14 cellular contexts compared by ENCODE assay signal in genomic region chr21:45391743-45392079, GRCh38. TPM values are rescaled to one million over a fixed set of nuclear protein-coding genes. Genes with fewer than 3 reads are reported as not detected.
A peak's percentile ranks its signal among the peaks of the same experiment; 100 is the strongest.
DNase-seq lines count a peak whose midpoint lies in the region; ATAC-seq and TF ChIP-seq lines count a peak whose summit lies in the region.
"Had no signal": no experiment of that assay in that cellular context is flagged by ENCODE, and none has a peak within 500 bp of the region (broad histone marks: within the 10 kb centered on the region; RNA-seq: fewer than 3 reads in every experiment).

No MANE protein-coding gene starts in this region.

- H3K4me1 Mint-ChIP-seq in CD14-positive monocyte (no peaks in the 10 kb centered on the region), chondrocyte (ENCODE audit: low read depth) (peaks cover 10% of the 10 kb centered on the region)

- H3K4me3 Mint-ChIP-seq in CD14-positive monocyte (no peak overlapping the region), chondrocyte (ENCODE audit: unreplicated experiment) (no peak overlapping the region)
- H3K4me3 Mint-ChIP-seq: CD8-positive, alpha-beta T cell had no signal

- H3K36me3 Mint-ChIP-seq in CD14-positive monocyte, result no peaks in the 10 kb centered on the region
- H3K36me3 Mint-ChIP-seq in chondrocyte (ENCODE audit: low read depth), result no peaks in the 10 kb centered on the region
- H3K36me3 Mint-ChIP-seq: CD8-positive, alpha-beta T cell had no signal

- intact Hi-C loops in CD14-positive monocyte (cut with micrococcal nuclease) (no loop called here), posterior vena cava (cut with DNase I) (no loop called here)

- peak; percentile 37 for DNase-seq in activated effector memory CD4-positive, alpha-beta T cell treated with anti-CD3 and anti-CD28 coated beads, Interleukin-2, amount 50 U/mL, for 16 hours
- DNase-seq in activated effector memory CD4-positive, alpha-beta T cell treated with Interleukin-2 at 50 U/mL for 16 hours, result no peak
- peak; percentile 34 for DNase-seq in CD14-positive monocyte (ENCODE audit: low spot score)
- DNase-seq in chondrocyte (ENCODE audit: low spot score), result peak; percentile 40
- peak; percentile 16 for DNase-seq in posterior vena cava (ENCODE audit: low spot score)
- DNase-seq in AG08396 (ENCODE audit: low spot score), result no peak
- DNase-seq in effector CD4-positive, alpha-beta T cell, result no peak
- no peak for DNase-seq in left lobe of liver (ENCODE audit: low spot score)
- DNase-seq: Calu3; CD8-positive, alpha-beta T cell; DMS53; DND-41; EL had no signal

- H3K9me3 Mint-ChIP-seq in CD14-positive monocyte (no peaks in the 10 kb centered on the region), chondrocyte (ENCODE audit: low read depth) (no peaks in the 10 kb centered on the region)
- H3K9me3 Mint-ChIP-seq: CD8-positive, alpha-beta T cell had no signal

- H3K27ac Mint-ChIP-seq in CD14-positive monocyte (no peak overlapping the region), chondrocyte (ENCODE audit: unreplicated experiment) (no peak overlapping the region)
- H3K27ac Mint-ChIP-seq: CD8-positive, alpha-beta T cell had no signal

- H3K27me3 Mint-ChIP-seq in CD14-positive monocyte (ENCODE audit: low read depth in 3 of 3) (peaks cover 2 to 13% (median 12%) of the 10 kb centered on the region in 3 donors), chondrocyte (ENCODE audit: low read depth) (peaks cover 2% of the 10 kb centered on the region)

- TF ChIP-seq CTCF in CD14-positive monocyte (IDR thresholded peaks at IDR 0.05) (no peak), chondrocyte (IDR thresholded peaks at IDR 0.05) (no peak)

- ATAC-seq in left lobe of liver, result no peak
- ATAC-seq: A549; CD8-positive, alpha-beta T cell had no signal

RNA-seq across cellular contexts. Expression of gene COL18A1, which starts 13.3 kb away (rescaled TPM):
- polyA plus RNA-seq in CD14-positive monocyte, result 1 to 10 TPM in 1 of 2 donors, under 1 TPM in 1; 0.80 to 1.1 TPM
- total RNA-seq in chondrocyte, result 322 to 628 TPM (median 616 TPM) in 3 replicates
- total RNA-seq in posterior vena cava, result 100 to 1,000 TPM; 117 to 133 TPM
- total RNA-seq in left lobe of liver, result 499 TPM

Comparison
In these comparisons a context has a peak if more than half of its experiments do, and no peak if none do; other contexts are left out.
1. DNase-seq: peak in activated effector memory CD4-positive, alpha-beta T cell treated with anti-CD3 and anti-CD28 coated beads, Interleukin-2, amount 50 U/mL, for 16 hours (single experiment), CD14-positive monocyte (single experiment), chondrocyte (single experiment) and posterior vena cava (single experiment); none in activated effector memory CD4-positive, alpha-beta T cell treated with Interleukin-2 at 50 U/mL for 16 hours (single experiment), AG08396 (single experiment), effector CD4-positive, alpha-beta T cell (single experiment) and left lobe of liver (single experiment).